ENCODE assay signal across 8 cellular contexts in genomic region chr12:111429760-111430417, GRCh38. TPM values are rescaled to one million over a fixed set of nuclear protein-coding genes. Genes with fewer than 3 reads are reported as not detected.
DNase-seq lines count a peak whose midpoint lies in the region; ATAC-seq and TF ChIP-seq lines count a peak whose summit lies in the region.

No MANE protein-coding gene starts in this region.

- H3K4me1 Mint-ChIP-seq in stimulated activated naive CD8-positive, alpha-beta T cell treated with anti-CD3 and anti-CD28 coated beads, Interleukin-15, Interleukin-2, amounts not matched to agents 100 ng/mL and 50 ng/mL, for 24 hours (ENCODE audit: low read depth) = peaks cover 98% of the 10 kb centered on the region

- TF ChIP-seq CTCF in HL-60 (IDR thresholded peaks at IDR 0.05; ENCODE audit: insufficient read depth, low read length) (no peak), right atrium auricular region (IDR thresholded peaks at IDR 0.05) (no peak)

- H3K27me3 Mint-ChIP-seq in stimulated activated naive CD8-positive, alpha-beta T cell treated with anti-CD3 and anti-CD28 coated beads, Interleukin-15, Interleukin-2, amounts not matched to agents 100 ng/mL and 50 ng/mL, for 24 hours = no peaks in the 10 kb centered on the region

- H3K27ac ChIP-seq in HL-60 (replicated peaks) (peak overlapping the region; percentile 53), right atrium auricular region (peak overlapping the region; percentile 60 to 86)

- H3K9me3 ChIP-seq in right atrium auricular region = no peaks in the 10 kb centered on the region

- H3K27me3 ChIP-seq in HL-60 (ENCODE audit: insufficient read depth, poor library complexity, severe bottlenecking) (no peaks in the 10 kb centered on the region), right atrium auricular region (no peaks in the 10 kb centered on the region)

- H3K36me3 ChIP-seq in right atrium auricular region = no peaks in the 10 kb centered on the region

- H3K27ac Mint-ChIP-seq in stimulated activated naive CD8-positive, alpha-beta T cell treated with anti-CD3 and anti-CD28 coated beads, Interleukin-15, Interleukin-2, amounts not matched to agents 100 ng/mL and 50 ng/mL, for 24 hours = peak overlapping the region; percentile 99

- H3K4me3 ChIP-seq in HL-60 (replicated peaks; ENCODE audit: insufficient read depth, low read length) = no peak overlapping the region
- peak overlapping the region in 1 of 2 donors; percentile 14 for H3K4me3 ChIP-seq in right atrium auricular region

- H3K4me1 ChIP-seq in right atrium auricular region = peaks cover 0 to 92% of the 10 kb centered on the region in 2 donors

- peak overlapping the region; percentile 87 for H3K4me3 Mint-ChIP-seq in stimulated activated naive CD8-positive, alpha-beta T cell treated with anti-CD3 and anti-CD28 coated beads, Interleukin-15, Interleukin-2, amounts not matched to agents 100 ng/mL and 50 ng/mL, for 24 hours

- peaks cover 53% of the 10 kb centered on the region for H3K36me3 Mint-ChIP-seq in stimulated activated naive CD8-positive, alpha-beta T cell treated with anti-CD3 and anti-CD28 coated beads, Interleukin-15, Interleukin-2, amounts not matched to agents 100 ng/mL and 50 ng/mL, for 24 hours (ENCODE audit: low read depth)

- DNase-seq in HL-60 (ENCODE audit: low read depth in 1 of 2, low spot score in 1 of 2) (no peak), activated T-cell treated with anti-CD3 and anti-CD28 coated beads for 1 hour (ENCODE audit: low read depth) (peak; percentile 46), right atrium auricular region (ENCODE audit: low spot score) (no peak), anterior cingulate cortex (lab: John Stamatoyannopoulos, UW) (no peak), DMS 273 treated with DMSO at 0.1 percent for 48 hours (lab: John Stamatoyannopoulos, UW) (no peak)

- no peaks in the 10 kb centered on the region for H3K9me3 Mint-ChIP-seq in stimulated activated naive CD8-positive, alpha-beta T cell treated with anti-CD3 and anti-CD28 coated beads, Interleukin-15, Interleukin-2, amounts not matched to agents 100 ng/mL and 50 ng/mL, for 24 hours

- ATAC-seq in esophagus mucosa (no peak), HG03097 (IDR thresholded peaks at IDR 0.05; ENCODE audit: low FRiP score, unreplicated experiment) (no peak)

RNA-seq across cellular contexts. Expression of gene SH2B3, which starts 24.2 kb away (rescaled TPM):
- 10 to 100 TPM; 42.6 to 47.4 TPM for total RNA-seq in right atrium auricular region
- total RNA-seq in esophagus mucosa = 1.8 TPM

Comparison
In these comparisons a context has a peak if more than half of its experiments do, and no peak if none do; other contexts are left out.
1. RNA of gene SH2B3, which starts 24.2 kb away (total RNA-seq): 42.6 to 47.4 TPM in right atrium auricular region; 1.8 TPM in esophagus mucosa (single experiment); every median in the first group is over 10 times any median in the second.